Comparison of ENCODE assay signal across 32 cellular contexts in the genomic region with DNA sequence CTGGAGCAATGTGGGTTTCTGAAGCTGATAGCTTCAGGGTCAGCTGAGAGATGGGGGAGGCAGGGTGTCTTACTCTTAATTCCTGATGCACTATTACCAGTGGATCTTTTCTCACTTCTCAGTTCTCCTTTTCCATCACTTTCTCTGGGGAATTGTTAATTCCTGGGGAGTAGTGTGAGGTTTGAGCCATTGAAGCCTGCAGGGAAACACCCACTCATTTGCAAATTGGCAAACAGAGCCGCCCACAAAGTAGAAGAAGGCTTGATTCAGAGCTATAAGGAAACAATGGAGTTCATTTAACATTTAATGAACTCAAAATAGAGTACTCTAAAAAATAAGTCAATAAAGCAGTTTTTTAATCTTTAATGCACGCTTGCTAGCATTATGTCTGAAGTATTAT. TPM values are rescaled to one million over a fixed set of nuclear protein-coding genes. Genes with fewer than 3 reads are reported as not detected.
DNase-seq lines count a peak whose midpoint lies in the region; ATAC-seq and TF ChIP-seq lines count a peak whose summit lies in the region.
"Had no signal": no experiment of that assay in that cellular context is flagged by ENCODE, and none has a peak within 500 bp of the region (broad histone marks: within the 10 kb centered on the region; RNA-seq: fewer than 3 reads in every experiment).

No MANE protein-coding gene starts in this region.

- H3K27ac ChIP-seq in IMR-90 (ENCODE audit: insufficient read depth, low read length) = no peak overlapping the region
- H3K27ac ChIP-seq in right lobe of liver = peak overlapping the region; percentile 25 to 80 (median 52)
- H3K27ac ChIP-seq: adrenal gland, breast epithelium, coronary artery, esophagus squamous epithelium, gastrocnemius medialis, HL-60, SJSA1 had no signal

- no peak overlapping the region for H3K23ac ChIP-seq in IMR-90 (ENCODE audit: low read depth, low read length)

- peak; percentile 50 for DNase-seq in Ammon's horn (ENCODE audit: low spot score)
- no peak for DNase-seq in IMR-90
- DNase-seq in germinal center (ENCODE audit: low spot score) = peak; percentile 5
- DNase-seq in right lobe of liver = no peak
- DNase-seq in UCSD-AML1 (lab: John Stamatoyannopoulos, UW; ENCODE audit: unreplicated experiment) = no peak
- DNase-seq in activated naive CD4-positive, alpha-beta T cell (lab: John Stamatoyannopoulos, UW) = no peak
- no peak for DNase-seq in left lobe of liver (ENCODE audit: low spot score)
- DNase-seq: 8988T; activated CD4-positive, alpha-beta T cell treated with anti-CD3 and anti-CD28 coated beads for 36 hours; activated T-cell treated with anti-CD3 and anti-CD28 coated beads, Interleukin-2, amount 50 U/mL, for 4 hours; adrenal gland; CD8-positive, alpha-beta memory T cell; esophagus squamous epithelium; gastrocnemius medialis; NCI-H1436; NCI-H524; retina; stimulated activated CD4-positive, alpha-beta T cell treated with anti-CD3 and anti-CD28 coated beads, Interleukin-2, amount 100 ng/mL, for 48 hours had no signal

- no peak overlapping the region for H3K14ac ChIP-seq in IMR-90 (replicated peaks; ENCODE audit: low read depth, low read length)

- peak; percentile 27; the same call in 1 of the 2 replicates for ATAC-seq in IMR-90 (ENCODE audit: low read depth)
- peak in 1 of 4 donors; percentile 2 for ATAC-seq in right lobe of liver
- ATAC-seq in HG02623 (IDR thresholded peaks at IDR 0.05; ENCODE audit: unreplicated experiment) = no peak
- no peak for ATAC-seq in left lobe of liver
- ATAC-seq: activated CD4-positive, alpha-beta T cell treated with anti-CD3 and anti-CD28 coated beads for 36 hours; activated T-cell treated with anti-CD3 and anti-CD28 coated beads, Interleukin-2, amount 50 U/mL, for 4 hours; gastrocnemius medialis; stimulated activated effector memory CD8-positive, alpha-beta T cell treated with anti-CD3 and anti-CD28 coated beads, Interleukin-12 subunit alpha, Interleukin-12 subunit beta, amount 100 ng/mL, for 72 hours had no signal

- in situ Hi-C loops in IMR-90 (cut with MboI; ENCODE audit: low sequenced_read_pairs) = no loop called here

- no peak overlapping the region for H4K91ac ChIP-seq in IMR-90 (ENCODE audit: insufficient read depth, low read depth, low read length)

- peaks cover 6% of the 10 kb centered on the region for H3K4me1 ChIP-seq in IMR-90 (ENCODE audit: control insufficient read depth, insufficient read depth, low read length)
- H3K4me1 ChIP-seq in right lobe of liver = peaks cover 0 to 61% (median 19%) of the 10 kb centered on the region in 4 donors
- H3K4me1 ChIP-seq: adrenal gland, breast epithelium, esophagus squamous epithelium, gastrocnemius medialis, SJSA1 had no signal

- dilution Hi-C loops in IMR-90 (cut with HindIII; ENCODE audit: low sequenced_read_pairs, unreplicated experiment) = no loop called here

- H3K56ac ChIP-seq in IMR-90 (ENCODE audit: extremely low read depth, insufficient read depth, low read length) = no peak overlapping the region

- H2BK5ac ChIP-seq in IMR-90 (ENCODE audit: low read depth, low read length, poor library complexity, severe bottlenecking) = no peak overlapping the region

- no TSS peak for BruUV-seq in IMR-90 (replicated peaks; lab: Mats Ljungman, UMichigan)

- no peak overlapping the region for H3K4me2 ChIP-seq in IMR-90 (ENCODE audit: low read depth, low read length)

- no peak for TF ChIP-seq RAD21 in IMR-90 (IDR thresholded peaks at IDR 0.05; ENCODE audit: low read length)

- POLR2A ChIA-PET in IMR-90 (lab: Charles Lee; ENCODE audit: unreplicated experiment) = no interaction called here

- TF ChIP-seq POLR2A in IMR-90 (IDR thresholded peaks at IDR 0.05; ENCODE audit: low read depth, low read length) = no peak
- no peak for TF ChIP-seq POLR2A in right lobe of liver (IDR thresholded peaks at IDR 0.05)

- no peak overlapping the region; a peak in 1 of 4 replicates for H4K8ac ChIP-seq in IMR-90 (ENCODE audit: low read depth in 2 of 2, low read length in 2 of 2)

- H3K79me1 ChIP-seq in IMR-90 (ENCODE audit: low read depth in 1 of 2, low read length in 2 of 2) = no peaks in the 10 kb centered on the region

- H2BK15ac ChIP-seq in IMR-90 (ENCODE audit: low read depth, low read length) = no peak overlapping the region

- no peaks in the 10 kb centered on the region for H4K20me1 ChIP-seq in IMR-90 (ENCODE audit: insufficient read depth, low read length)

- H2BK120ac ChIP-seq in IMR-90 (ENCODE audit: low read depth, low read length) = no peak overlapping the region

- H3K9me3 ChIP-seq in IMR-90 (ENCODE audit: control insufficient read depth, insufficient read depth, low read length) (no peaks in the 10 kb centered on the region), right lobe of liver (no peaks in the 10 kb centered on the region)
- H3K9me3 ChIP-seq: adrenal gland, breast epithelium, esophagus squamous epithelium, gastrocnemius medialis, SJSA1 had no signal

- no peak overlapping the region for H3K4ac ChIP-seq in IMR-90 (ENCODE audit: low read depth, low read length)

- H2BK20ac ChIP-seq in IMR-90 (ENCODE audit: low read depth, low read length) = no peak overlapping the region

- TF ChIP-seq CTCF in IMR-90 (conservative IDR thresholded peaks at IDR 0.05; ENCODE audit: low read depth, low read length) (no peak), right lobe of liver (IDR thresholded peaks at IDR 0.05) (no peak)

- WGBS in IMR-90 (ENCODE audit: extremely low coverage in 2 of 2, insufficient read length in 1 of 2), 2 experiments = no CpG with 5 or more reads among the region's 2 CpGs
- WGBS in right lobe of liver (ENCODE audit: insufficient coverage, low coverage, low lambda C conversion rate, missing lambda C conversion rate) = 42% methylated on average over 2 of the region's 2 CpGs

- intact Hi-C loops in IMR-90 (cut with micrococcal nuclease) (no loop called here), right lobe of liver (cut with DNase I) (no loop called here)

- H3K4me3 ChIP-seq in IMR-90 (ENCODE audit: insufficient read depth, low read depth, low read length) (no peak overlapping the region), right lobe of liver (no peak overlapping the region)
- H3K4me3 ChIP-seq: adrenal gland, breast epithelium, coronary artery, esophagus squamous epithelium, gastrocnemius medialis, SJSA1 had no signal

- CTCF ChIA-PET in IMR-90 (lab: Yijun Ruan, JAX) = no interaction called here

- no peak overlapping the region for H2AK5ac ChIP-seq in IMR-90 (ENCODE audit: low read depth, low read length)

- H3K36me3 ChIP-seq in IMR-90 (ENCODE audit: control insufficient read depth, insufficient read depth, low read length) = no peaks in the 10 kb centered on the region
- no peaks in the 10 kb centered on the region for H3K36me3 ChIP-seq in right lobe of liver
- H3K36me3 ChIP-seq: adrenal gland, breast epithelium, esophagus squamous epithelium, gastrocnemius medialis, SJSA1 had no signal

- no peaks in the 10 kb centered on the region for H3K9me1 ChIP-seq in IMR-90 (ENCODE audit: insufficient read depth, low read length)

- H3K18ac ChIP-seq in IMR-90 (ENCODE audit: low read depth, low read length) = no peak overlapping the region

- no peak overlapping the region for H3K9ac ChIP-seq in IMR-90 (ENCODE audit: low read depth, low read length)

- H2AK9ac ChIP-seq in IMR-90 (replicated peaks; ENCODE audit: low read depth, low read length, poor library complexity) = no peak overlapping the region

- H4K5ac ChIP-seq in IMR-90 (ENCODE audit: low read depth, low read length) = no peak overlapping the region

- H2AFZ ChIP-seq in IMR-90 (replicated peaks; ENCODE audit: low read length, poor library complexity) = no peak overlapping the region

- no peaks in the 10 kb centered on the region for H3K27me3 ChIP-seq in IMR-90 (ENCODE audit: control insufficient read depth, insufficient read depth, low read length)
- no peaks in the 10 kb centered on the region for H3K27me3 ChIP-seq in right lobe of liver
- H3K27me3 ChIP-seq: adrenal gland, breast epithelium, gastrocnemius medialis had no signal

TF ChIP-seq in IMR-90, 13 proteins besides CTCF, POLR2A, EP300 and RAD21:
- no peak for TF ChIP-seq NFE2L2 (IDR thresholded peaks at IDR 0.05; ENCODE audit: low read depth, low read length)
- TF ChIP-seq RCOR1 (IDR thresholded peaks at IDR 0.05; ENCODE audit: insufficient replicate concordance, low read length) = no peak
- TF ChIP-seq, protein P1, sequence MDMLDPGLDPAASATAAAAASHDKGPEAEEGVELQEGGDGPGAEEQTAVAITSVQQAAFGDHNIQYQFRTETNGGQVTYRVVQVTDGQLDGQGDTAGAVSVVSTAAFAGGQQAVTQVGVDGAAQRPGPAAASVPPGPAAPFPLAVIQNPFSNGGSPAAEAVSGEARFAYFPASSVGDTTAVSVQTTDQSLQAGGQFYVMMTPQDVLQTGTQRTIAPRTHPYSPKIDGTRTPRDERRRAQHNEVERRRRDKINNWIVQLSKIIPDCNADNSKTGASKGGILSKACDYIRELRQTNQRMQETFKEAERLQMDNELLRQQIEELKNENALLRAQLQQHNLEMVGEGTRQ (IDR thresholded peaks at IDR 0.05; ENCODE audit: low read depth, low read length) = no peak
- TF ChIP-seq, protein P2, sequence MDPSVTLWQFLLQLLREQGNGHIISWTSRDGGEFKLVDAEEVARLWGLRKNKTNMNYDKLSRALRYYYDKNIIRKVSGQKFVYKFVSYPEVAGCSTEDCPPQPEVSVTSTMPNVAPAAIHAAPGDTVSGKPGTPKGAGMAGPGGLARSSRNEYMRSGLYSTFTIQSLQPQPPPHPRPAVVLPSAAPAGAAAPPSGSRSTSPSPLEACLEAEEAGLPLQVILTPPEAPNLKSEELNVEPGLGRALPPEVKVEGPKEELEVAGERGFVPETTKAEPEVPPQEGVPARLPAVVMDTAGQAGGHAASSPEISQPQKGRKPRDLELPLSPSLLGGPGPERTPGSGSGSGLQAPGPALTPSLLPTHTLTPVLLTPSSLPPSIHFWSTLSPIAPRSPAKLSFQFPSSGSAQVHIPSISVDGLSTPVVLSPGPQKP (IDR thresholded peaks at IDR 0.05; ENCODE audit: borderline replicate concordance, low read depth, low read length) = no peak
- no peak for TF ChIP-seq RFX5 (IDR thresholded peaks at IDR 0.05; ENCODE audit: low read depth, low read length)
- TF ChIP-seq CEBPB (IDR thresholded peaks at IDR 0.05; ENCODE audit: low read depth, low read length) = no peak
- TF ChIP-seq MXI1 (IDR thresholded peaks at IDR 0.05; ENCODE audit: borderline replicate concordance, low read depth, low read length) = no peak
- TF ChIP-seq FOS (IDR thresholded peaks at IDR 0.05; ENCODE audit: low read depth, low read length) = no peak
- no peak for TF ChIP-seq CHD1 (IDR thresholded peaks at IDR 0.05; ENCODE audit: low read depth, low read length)

RNA-seq across cellular contexts. Expression of a gene that starts 4.3 kb away (rescaled TPM):
- total RNA-seq in IMR-90 (2012; rRNA removed) = not detected in 2 replicates
- polyA plus RNA-seq in IMR-90 (2012; rRNA removed) = not detected in 2 replicates
- polyA plus RNA-seq in IMR-90 (2012; cell fraction: cytosol; rRNA removed) = not detected in 2 replicates
- not detected in 2 replicates for polyA plus RNA-seq in IMR-90 (2012; cell fraction: nucleus; rRNA removed; ENCODE audit: low replicate concordance)
- under 1 TPM; 0.18 to 0.83 (median 0.49) TPM for total RNA-seq in right lobe of liver
- 0.13 TPM for total RNA-seq in left lobe of liver
- total RNA-seq: activated CD4-positive, alpha-beta T cell treated with anti-CD3 and anti-CD28 coated beads for 36 hours; activated CD8-positive, alpha-beta memory T cell treated with anti-CD3 and anti-CD28 coated beads for 36 hours; activated T-cell treated with anti-CD3 and anti-CD28 coated beads, Interleukin-2, amount 50 U/mL, for 4 hours; adrenal gland; breast epithelium; CD8-positive, alpha-beta memory T cell; endodermal cell; esophagus squamous epithelium; G401; gastrocnemius medialis; H4; MCF 10A; RPMI7951; SJSA1; T-helper 1 cell treated with Interleukin-12 subunit alpha and Interleukin-12 subunit beta and Interleukin-4 antibody, amounts not matched to agents 30 ng/mL and 1 ng/mL, for 36 hours; urinary bladder had no signal
- polyA plus RNA-seq: adrenal gland; CD8-positive, alpha-beta memory T cell; urinary bladder had no signal

Comparison
In these comparisons a context has a peak if more than half of its experiments do, and no peak if none do; other contexts are left out.
1. DNase-seq: peak in Ammon's horn (single experiment) and germinal center (single experiment); none in IMR-90 (single experiment), right lobe of liver (0 of 3), UCSD-AML1 (single experiment), activated naive CD4-positive, alpha-beta T cell (0 of 4) and left lobe of liver (single experiment).